ENCODE assay signal across 24 cellular contexts in the genomic region with DNA sequence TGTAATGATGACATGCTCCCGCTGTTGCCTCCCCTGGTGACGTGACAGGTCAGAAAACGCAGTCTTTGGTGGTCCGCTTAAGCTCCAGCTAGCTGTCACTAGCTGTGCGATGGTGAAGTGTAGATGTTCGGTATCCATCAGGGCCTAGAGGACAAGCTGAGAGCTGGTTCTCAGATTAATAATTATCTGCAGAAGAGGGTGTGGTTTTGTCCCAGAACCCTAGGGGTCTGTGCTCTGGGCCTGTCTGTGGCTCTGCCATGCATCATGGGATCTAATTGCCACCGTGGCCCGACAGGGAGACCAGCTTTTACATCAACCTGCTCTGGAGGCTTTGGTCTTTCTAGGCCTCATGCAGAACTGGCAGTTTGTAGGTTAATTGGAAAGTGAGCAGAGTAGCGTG.
"Had no signal": no experiment of that assay in that cellular context is flagged by ENCODE, and none has a peak within 500 bp of the region (broad histone marks: within the 10 kb centered on the region; RNA-seq: fewer than 3 reads in every experiment).

No MANE protein-coding gene starts in this region.

- ATAC-seq: K562 had no signal

- H3K4me2 ChIP-seq: KMS-11 had no signal

- H3K9me3 ChIP-seq: SJSA1 had no signal

- DNase-seq: Kasumi-1, MM.1S, NCI-H1048, NCI-H1105, NCI-H1417, NCI-H146, NCI-H1694 treated with DMSO at 0.1 percent for 48 hours, NCI-H1930, NCI-H2081, NCI-H2107, NCI-H226, NCI-H446, NCI-H510A, NCI-H524 treated with DMSO at 0.1 percent for 48 hours, NCI-H774, Right ventricle myocardium superior, RPMI8226, SIG-M5 had no signal

- H3K27ac Mint-ChIP-seq: IgD-negative memory B cell had no signal

- H3K4me3 ChIP-seq: K562, SJSA1, SK-N-MC had no signal

- H3K36me3 ChIP-seq: SJSA1 had no signal

- H3K9me3 Mint-ChIP-seq: IgD-negative memory B cell had no signal

- H3K9ac ChIP-seq: KMS-11 had no signal

- H3K27ac ChIP-seq: HL-60, KMS-11, SJSA1, SK-N-MC had no signal

- H3K4me3 Mint-ChIP-seq: IgD-negative memory B cell had no signal
